In the genomic region with DNA sequence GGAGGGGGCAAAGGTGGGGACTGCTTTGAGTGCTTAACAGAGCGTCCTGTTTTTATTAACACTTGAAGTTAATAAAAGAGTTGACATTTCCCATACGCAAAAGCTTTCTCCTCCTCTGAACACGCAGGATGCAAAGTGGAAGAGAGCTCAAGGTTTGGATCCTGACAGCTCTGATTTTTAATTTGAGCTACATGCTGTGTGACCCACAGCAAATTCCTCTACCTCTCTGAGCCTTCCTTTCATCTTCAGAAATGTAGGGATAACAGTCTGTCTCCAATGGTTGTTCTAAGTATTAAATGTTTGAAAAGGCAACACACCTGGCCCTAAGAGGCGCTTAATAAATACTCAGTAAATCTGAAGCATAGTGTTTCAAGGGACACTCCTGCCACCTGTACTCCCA, we compare ENCODE assay signal across 36 cellular contexts.
"Had no signal": no experiment of that assay in that cellular context is flagged by ENCODE, and none has a peak within 500 bp of the region (broad histone marks: within the 10 kb centered on the region; RNA-seq: fewer than 3 reads in every experiment).

No MANE protein-coding gene starts in this region.

- H3K27ac Mint-ChIP-seq: activated B cell treated with CpG ODN at 0.5 μM for 24 hours; activated CD4-positive, alpha-beta memory T cell treated with anti-CD3 and anti-CD28 coated beads for 36 hours; activated naive CD8-positive, alpha-beta T cell treated with anti-CD3 and anti-CD28 coated beads for 36 hours; activated T-helper 1 cell treated with anti-CD3 and anti-CD28 coated beads, Interleukin-12 subunit alpha, Interleukin-12 subunit beta, Interleukin-2, Interleukin-4 antibody, amounts not matched to agents 30 ng/mL and 10 ng/mL and 1 ng/mL, durations not matched to agents 14 hours and 24 hours and 36 hours had no signal

- H3K4me2 ChIP-seq: SK-N-SH had no signal

- H3K27ac ChIP-seq: brain microvascular endothelial cell, Peyer's patch, SJSA1, VCaP had no signal

- H3K9ac ChIP-seq: SK-N-SH had no signal

- DNase-seq: activated B cell treated with CpG ODN at 0.5 μM for 24 hours; activated CD4-positive, alpha-beta memory T cell treated with anti-CD3 and anti-CD28 coated beads for 36 hours; activated CD4-positive, alpha-beta T cell treated with anti-CD3 and anti-CD28 coated beads for 4 hours; activated CD4-positive, alpha-beta T cell treated with anti-CD3 and anti-CD28 coated beads, Interleukin-2, amount 50 U/mL, for 1 hour; activated CD4-positive, CD25-positive, alpha-beta regulatory T cell treated with anti-CD3 and anti-CD28 coated beads, Interleukin-2, amount 50 U/mL, for 72 hours; activated CD8-positive, alpha-beta memory T cell treated with anti-CD3 and anti-CD28 coated beads, Interleukin-2, amount 50 U/mL, for 4 hours; activated naive CD4-positive, alpha-beta T cell treated with anti-CD3 and anti-CD28 coated beads, Interleukin-2, amount 50 U/mL, for 16 hours; activated naive CD8-positive, alpha-beta T cell treated with anti-CD3 and anti-CD28 coated beads for 36 hours; activated T-cell treated with anti-CD3 and anti-CD28 coated beads for 4 hours; activated T-cell treated with anti-CD3 and anti-CD28 coated beads, Interleukin-2, amount 50 U/mL, for 4 hours; amniotic stem cell; aorta; brain microvascular endothelial cell; central memory CD4-positive, alpha-beta T cell; KG1; MM.1S; MV-4-11; NCI-H1092 treated with DMSO at 0.1 percent for 48 hours; NCI-H1417; NCI-H146; NCI-H187; NCI-H2029 treated with DMSO at 0.1 percent for 48 hours; NCI-H2171 treated with DMSO at 0.1 percent for 48 hours; NCI-H226; NCI-H524 treated with DMSO at 0.1 percent for 48 hours; PC-3; Peyer's patch; RPMI8226; SHP77 treated with DMSO at 0.1 percent for 48 hours; SK-N-SH; T-helper 1 cell; T-helper 2 cell; T-helper 9 cell had no signal

- H3K4me3 Mint-ChIP-seq: activated B cell treated with CpG ODN at 0.5 μM for 24 hours; activated CD4-positive, alpha-beta memory T cell treated with anti-CD3 and anti-CD28 coated beads for 36 hours; activated naive CD8-positive, alpha-beta T cell treated with anti-CD3 and anti-CD28 coated beads for 36 hours; activated T-cell treated with anti-CD3 and anti-CD28 coated beads, Interleukin-2, amount 50 U/mL, for 4 hours; activated T-helper 1 cell treated with anti-CD3 and anti-CD28 coated beads, Interleukin-12 subunit alpha, Interleukin-12 subunit beta, Interleukin-2, Interleukin-4 antibody, amounts not matched to agents 30 ng/mL and 10 ng/mL and 1 ng/mL, durations not matched to agents 14 hours and 24 hours and 36 hours had no signal

- H3K4me3 ChIP-seq: Peyer's patch, SJSA1 had no signal

- H3K9me3 Mint-ChIP-seq: activated B cell treated with CpG ODN at 0.5 μM for 24 hours; activated naive CD8-positive, alpha-beta T cell treated with anti-CD3 and anti-CD28 coated beads for 36 hours; activated T-cell treated with anti-CD3 and anti-CD28 coated beads, Interleukin-2, amount 50 U/mL, for 4 hours; activated T-helper 1 cell treated with anti-CD3 and anti-CD28 coated beads, Interleukin-12 subunit alpha, Interleukin-12 subunit beta, Interleukin-2, Interleukin-4 antibody, amounts not matched to agents 30 ng/mL and 10 ng/mL and 1 ng/mL, durations not matched to agents 14 hours and 24 hours and 36 hours had no signal

- ATAC-seq: activated T-cell treated with anti-CD3 and anti-CD28 coated beads, Interleukin-2, amount 50 U/mL, for 4 hours; PC-3 had no signal

- H3K27me3 ChIP-seq: brain microvascular endothelial cell, Peyer's patch, SJSA1 had no signal

- H3K4me1 ChIP-seq: Peyer's patch, SJSA1 had no signal

- H3K9me3 ChIP-seq: Peyer's patch, SK-N-SH had no signal

- H3K27me3 Mint-ChIP-seq: activated B cell treated with CpG ODN at 0.5 μM for 24 hours; activated CD4-positive, alpha-beta memory T cell treated with anti-CD3 and anti-CD28 coated beads for 36 hours; activated naive CD8-positive, alpha-beta T cell treated with anti-CD3 and anti-CD28 coated beads for 36 hours had no signal

- H3K36me3 ChIP-seq: brain microvascular endothelial cell, Peyer's patch, SJSA1 had no signal
